Comparison of ENCODE assay signal across 1 cellular context in genomic region chr10:71712170-71712569, GRCh38.
TF ChIP-seq lines count a peak whose summit lies in the region.

No MANE protein-coding gene starts in this region.

TF ChIP-seq in WTC11, 78 proteins besides CTCF, POLR2A, EP300 and RAD21 (continued from another document):
- TF ChIP-seq, protein P1, sequence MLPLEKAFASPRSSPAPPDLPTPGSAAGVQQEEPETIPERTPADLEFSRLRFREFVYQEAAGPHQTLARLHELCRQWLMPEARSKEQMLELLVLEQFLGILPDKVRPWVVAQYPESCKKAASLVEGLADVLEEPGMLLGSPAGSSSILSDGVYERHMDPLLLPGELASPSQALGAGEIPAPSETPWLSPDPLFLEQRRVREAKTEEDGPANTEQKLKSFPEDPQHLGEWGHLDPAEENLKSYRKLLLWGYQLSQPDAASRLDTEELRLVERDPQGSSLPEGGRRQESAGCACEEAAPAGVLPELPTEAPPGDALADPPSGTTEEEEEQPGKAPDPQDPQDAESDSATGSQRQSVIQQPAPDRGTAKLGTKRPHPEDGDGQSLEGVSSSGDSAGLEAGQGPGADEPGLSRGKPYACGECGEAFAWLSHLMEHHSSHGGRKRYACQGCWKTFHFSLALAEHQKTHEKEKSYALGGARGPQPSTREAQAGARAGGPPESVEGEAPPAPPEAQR (CRISPR knock-in tag; IDR thresholded peaks at IDR 0.05): no peak
- no peak for TF ChIP-seq ZNF121 (CRISPR knock-in tag; IDR thresholded peaks at IDR 0.05)
- TF ChIP-seq NR2C2 (CRISPR knock-in tag; IDR thresholded peaks at IDR 0.05): no peak
- no peak for TF ChIP-seq TCF7 (CRISPR knock-in tag; IDR thresholded peaks at IDR 0.05; ENCODE audit: low read depth)
